17 cellular contexts compared by ENCODE assay signal in genomic region chr4:22090655-22091350, GRCh38.
DNase-seq lines count a peak whose midpoint lies in the region; ATAC-seq and TF ChIP-seq lines count a peak whose summit lies in the region.
"Had no signal": no experiment of that assay in that cellular context is flagged by ENCODE, and none has a peak within 500 bp of the region (broad histone marks: within the 10 kb centered on the region; RNA-seq: fewer than 3 reads in every experiment).

No MANE protein-coding gene starts in this region.

- H3K9me2 ChIP-seq in GM23248 (ENCODE audit: insufficient read depth) = no peaks in the 10 kb centered on the region

- H3K79me2 ChIP-seq in GM23248 (ENCODE audit: insufficient read depth) = no peaks in the 10 kb centered on the region

- H3K9me3 ChIP-seq in GM23248 (ENCODE audit: low read depth) (no peaks in the 10 kb centered on the region), neuron (ENCODE audit: low read length) (no peaks in the 10 kb centered on the region), esophagus muscularis mucosa (peaks cover 0 to 17% (median 7%) of the 10 kb centered on the region in 4 donors), gastroesophageal sphincter (peaks cover 0 to 15% (median 0%) of the 10 kb centered on the region in 3 donors)

- 0 out of 2 replicates have a peak, but pooled peaks cover 6% of the 10 kb centered on the region for H3F3A ChIP-seq in GM23248 (ENCODE audit: insufficient read depth)

- WGBS in GM23248 (ENCODE audit: low coverage in 1 of 2, low lambda C conversion rate in 2 of 2, missing lambda C conversion rate in 2 of 2), 2 experiments = 35% methylated on average over 6 of the region's 6 CpGs
- 72% methylated on average over 6 of the region's 6 CpGs for WGBS in esophagus muscularis mucosa
- 39 to 53% methylated on average over 6 of the region's 6 CpGs for WGBS in gastroesophageal sphincter (ENCODE audit: low coverage in 1 of 2), 2 donors

- H3K9ac ChIP-seq in GM23248 = no peak overlapping the region

- TF ChIP-seq POLR2A in esophagus muscularis mucosa (IDR thresholded peaks at IDR 0.05; ENCODE audit: low read depth) = no peak
- no peak for TF ChIP-seq POLR2A in gastroesophageal sphincter (IDR thresholded peaks at IDR 0.05)

- TF ChIP-seq CTCF in fibroblast of mammary gland (conservative IDR thresholded peaks at IDR 0.05; ENCODE audit: control insufficient read depth, insufficient read depth, low read depth, low read length) (no peak), esophagus muscularis mucosa (IDR thresholded peaks at IDR 0.05) (no peak), gastroesophageal sphincter (IDR thresholded peaks at IDR 0.05) (no peak)

- in situ Hi-C loops in GM23248 (cut with MboI) = no loop called here

- H3K4me3 ChIP-seq in GM23248 (no peak overlapping the region), fibroblast of mammary gland (ENCODE audit: control insufficient read depth, low read depth, low read length) (no peak overlapping the region), neuron (ENCODE audit: low read length) (no peak overlapping the region), esophagus muscularis mucosa (no peak overlapping the region), gastroesophageal sphincter (no peak overlapping the region)
- H3K4me3 ChIP-seq: dorsolateral prefrontal cortex, heart right ventricle had no signal

- H3K4me1 ChIP-seq in GM23248 (ENCODE audit: insufficient read depth) = no peaks in the 10 kb centered on the region; the same call in 1 of the 2 replicates
- H3K4me1 ChIP-seq in neuron (ENCODE audit: insufficient read depth, low read length) = peaks cover 11% of the 10 kb centered on the region
- H3K4me1 ChIP-seq in esophagus muscularis mucosa = no peaks in the 10 kb centered on the region
- H3K4me1 ChIP-seq in gastroesophageal sphincter = no peaks in the 10 kb centered on the region
- H3K4me1 ChIP-seq: heart right ventricle had no signal

- intact Hi-C loops in esophagus muscularis mucosa (cut with DNase I) = no loop called here

- no peaks in the 10 kb centered on the region for H4K20me1 ChIP-seq in GM23248 (ENCODE audit: insufficient read depth)

- H3K27me3 ChIP-seq in GM23248 (replicated peaks; ENCODE audit: insufficient read depth) (no peaks in the 10 kb centered on the region), neuron (ENCODE audit: insufficient read depth, low read length) (no peaks in the 10 kb centered on the region), esophagus muscularis mucosa (no peaks in the 10 kb centered on the region), gastroesophageal sphincter (no peaks in the 10 kb centered on the region)
- H3K27me3 ChIP-seq: dorsolateral prefrontal cortex, heart right ventricle had no signal

- ATAC-seq in SK-N-SH treated with all-trans-retinoic acid at 6 μM for 48 hours = peak; percentile 94
- ATAC-seq in gastroesophageal sphincter = no peak
- ATAC-seq: activated CD8-positive, alpha-beta memory T cell treated with anti-CD3 and anti-CD28 coated beads, Interleukin-2, amount 10 ng/mL, durations not matched to agents 7 days and 5 days; left ventricle myocardium superior had no signal

- H3K27ac ChIP-seq in GM23248 (no peak overlapping the region), esophagus muscularis mucosa (replicated peaks in 1 of 4) (no peak overlapping the region), gastroesophageal sphincter (no peak overlapping the region)
- H3K27ac ChIP-seq: dorsolateral prefrontal cortex, epithelial cell of prostate, heart right ventricle had no signal

- H2AFZ ChIP-seq in GM23248 (0 out of 2 replicates have a peak overlapping the region, but pooled peaks have one; percentile 3), neuron (ENCODE audit: low read depth, low read length) (peak overlapping the region; percentile 77)

- DNase-seq in GM23248 (peak; percentile 48), fibroblast of mammary gland (ENCODE audit: low read depth) (peak; percentile 48), esophagus muscularis mucosa (ENCODE audit: extremely low spot score) (no peak), NCI-H774 (lab: John Stamatoyannopoulos, UW) (no peak)
- DNase-seq: activated CD4-positive, alpha-beta T cell treated with anti-CD3 and anti-CD28 coated beads for 4 hours; activated CD8-positive, alpha-beta memory T cell treated with anti-CD3 and anti-CD28 coated beads, Interleukin-2, amount 10 ng/mL, durations not matched to agents 7 days and 5 days; dorsolateral prefrontal cortex; heart right ventricle; left ventricle myocardium superior; NCI-H524; retina; Right ventricle myocardium superior; stimulated activated CD4-positive, alpha-beta T cell treated with anti-CD3 and anti-CD28 coated beads, Interleukin-12 subunit alpha, Interleukin-12 subunit beta, amount 100 ng/mL, for 4 hours had no signal

- H3K4me2 ChIP-seq in GM23248 (ENCODE audit: unreplicated experiment) = peak overlapping the region; percentile 10

- TF ChIP-seq EP300 in esophagus muscularis mucosa (IDR thresholded peaks at IDR 0.05) = no peak
- TF ChIP-seq EP300 in gastroesophageal sphincter (IDR thresholded peaks at IDR 0.05) = no peak

- H3K36me3 ChIP-seq in GM23248 (ENCODE audit: low read depth) (no peaks in the 10 kb centered on the region), neuron (ENCODE audit: insufficient read depth, low read length) (no peaks in the 10 kb centered on the region), esophagus muscularis mucosa (no peaks in the 10 kb centered on the region), gastroesophageal sphincter (no peaks in the 10 kb centered on the region)
- H3K36me3 ChIP-seq: heart right ventricle had no signal

TF ChIP-seq in SK-N-SH treated with all-trans-retinoic acid at 6 μM for 48 hours, 23 proteins besides CTCF, POLR2A, EP300 and RAD21:
- no peak for TF ChIP-seq ESRRG (CRISPR knock-in tag; IDR thresholded peaks at IDR 0.05)
- TF ChIP-seq CREB5 (CRISPR knock-in tag; IDR thresholded peaks at IDR 0.05; ENCODE audit: low read depth) = no peak
- no peak for TF ChIP-seq ZFP3 (CRISPR knock-in tag; IDR thresholded peaks at IDR 0.05)
- no peak for TF ChIP-seq CSDC2 (CRISPR knock-in tag; IDR thresholded peaks at IDR 0.05)
- no peak for TF ChIP-seq ZNF565 (CRISPR knock-in tag; conservative IDR thresholded peaks at IDR 0.05; ENCODE audit: low read depth)
- TF ChIP-seq PATZ1 (CRISPR knock-in tag; IDR thresholded peaks at IDR 0.05; ENCODE audit: borderline replicate concordance) = no peak
- TF ChIP-seq TOX (CRISPR knock-in tag; IDR thresholded peaks at IDR 0.05; ENCODE audit: borderline replicate concordance) = no peak; the same call in 1 of the 2 replicates
- TF ChIP-seq ARNTL (CRISPR knock-in tag; IDR thresholded peaks at IDR 0.05; ENCODE audit: borderline replicate concordance, low read depth) = no peak
- no peak for TF ChIP-seq ZNF8 (CRISPR knock-in tag; IDR thresholded peaks at IDR 0.05)
- no peak for TF ChIP-seq CSRNP3 (CRISPR knock-in tag; IDR thresholded peaks at IDR 0.05)

Comparison
In these comparisons a context has a peak if more than half of its experiments do, and no peak if none do; other contexts are left out.
1. DNase-seq: peak in GM23248 (single experiment) and fibroblast of mammary gland (single experiment); none in esophagus muscularis mucosa (single experiment) and NCI-H774 (single experiment).